1 cellular context compared by ENCODE assay signal in the genomic region with DNA sequence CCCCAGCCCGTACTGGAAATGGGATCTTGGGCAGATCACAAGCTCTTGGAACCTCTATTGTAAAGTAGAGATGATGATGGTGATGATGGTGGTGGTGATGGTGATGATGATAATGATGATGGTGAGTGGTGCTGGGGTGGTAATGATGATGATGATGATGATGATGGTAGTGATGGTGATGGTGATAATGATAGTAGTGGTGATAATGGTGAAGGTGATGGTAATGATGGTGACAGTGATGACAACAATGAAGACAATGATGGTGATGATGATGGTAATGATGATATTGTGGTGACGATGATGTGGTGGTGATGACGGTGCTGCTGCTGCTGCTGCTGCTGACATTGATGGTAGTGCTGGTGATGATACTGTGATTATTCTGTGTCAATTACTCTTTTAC.
TF ChIP-seq lines count a peak whose summit lies in the region.

No MANE protein-coding gene starts in this region.

TF ChIP-seq in H1, 55 proteins besides CTCF, POLR2A, EP300 and RAD21:
- TF ChIP-seq EZH2 (IDR thresholded peaks at IDR 0.05; ENCODE audit: low read depth, low read length, severe bottlenecking) (no peak), CHD2 (IDR thresholded peaks at IDR 0.05; ENCODE audit: low read length) (no peak)
